Comparison of ENCODE assay signal across 25 cellular contexts in genomic region chr12:98909749-98910148, GRCh38.
DNase-seq lines count a peak whose midpoint lies in the region; ATAC-seq and TF ChIP-seq lines count a peak whose summit lies in the region.
"Had no signal": no experiment of that assay in that cellular context is flagged by ENCODE, and none has a peak within 500 bp of the region (broad histone marks: within the 10 kb centered on the region; RNA-seq: fewer than 3 reads in every experiment).

No MANE protein-coding gene starts in this region.

- H2BK5ac ChIP-seq in mesendoderm (ENCODE audit: low read length), result no peak overlapping the region

- ATAC-seq in WTC11, result peak; percentile 100
- ATAC-seq: activated CD8-positive, alpha-beta T cell treated with anti-CD3 and anti-CD28 coated beads, Interleukin-2, amount 10 ng/mL, durations not matched to agents 7 days and 5 days; gastroesophageal sphincter; left colon had no signal

- no peak for TF ChIP-seq POLR2A in Peyer's patch (IDR thresholded peaks at IDR 0.05)

- H3K27me3 Mint-ChIP-seq in WTC11 (ENCODE audit: low read depth), result peaks cover 6% of the 10 kb centered on the region
- H3K27me3 Mint-ChIP-seq: CD4-positive, alpha-beta T cell had no signal

- no peak overlapping the region for H3K4me3 Mint-ChIP-seq in WTC11
- H3K4me3 Mint-ChIP-seq: activated CD8-positive, alpha-beta T cell treated with anti-CD3 and anti-CD28 coated beads, Interleukin-2, amount 10 ng/mL, durations not matched to agents 7 days and 5 days; CD4-positive, alpha-beta T cell had no signal

- no peaks in the 10 kb centered on the region for H3K79me2 ChIP-seq in mesendoderm (ENCODE audit: control insufficient read depth, insufficient read depth, low read length)

- H3K9me3 ChIP-seq in Peyer's patch, result no peaks in the 10 kb centered on the region
- H3K9me3 ChIP-seq: gastroesophageal sphincter, right atrium auricular region had no signal

- no peaks in the 10 kb centered on the region for H3K79me1 ChIP-seq in mesendoderm (ENCODE audit: low read length)

- no peak overlapping the region for H3K18ac ChIP-seq in mesendoderm (ENCODE audit: low read length)

- TF ChIP-seq CTCF in WTC11 (IDR thresholded peaks at IDR 0.05) (no peak), Peyer's patch (IDR thresholded peaks at IDR 0.05) (no peak), GM13977 (IDR thresholded peaks at IDR 0.05; ENCODE audit: extremely low read depth, insufficient read depth, missing control alignments) (no peak)

- H3K27ac ChIP-seq in mesendoderm (ENCODE audit: low read depth, low read length) (no peak overlapping the region), Peyer's patch (no peak overlapping the region)
- H3K27ac ChIP-seq: 22Rv1, brain microvascular endothelial cell, coronary artery, gastroesophageal sphincter, right atrium auricular region had no signal

- H3K23ac ChIP-seq in mesendoderm (ENCODE audit: low read length), result no peak overlapping the region

- no peaks in the 10 kb centered on the region for H3K36me3 Mint-ChIP-seq in WTC11

- DNase-seq in DMS53 (lab: John Stamatoyannopoulos, UW) (peak; percentile 8), DMS53 treated with DMSO at 0.1 percent for 48 hours (lab: John Stamatoyannopoulos, UW; ENCODE audit: unreplicated experiment) (no peak), NCI-H1417 treated with DMSO at 0.1 percent for 48 hours (lab: John Stamatoyannopoulos, UW) (peak; percentile 27), WTC11 (ENCODE audit: low spot score) (peak; percentile 73), mesendoderm (peak; percentile 74), Peyer's patch (no peak), GM13977 (ENCODE audit: low spot score) (no peak)
- no peak for DNase-seq in activated CD4-positive, CD25-positive, alpha-beta regulatory T cell (lab: John Stamatoyannopoulos, UW)
- DNase-seq: activated CD4-positive, CD25-positive, alpha-beta regulatory T cell treated with anti-CD3 and anti-CD28 coated beads, Interleukin-2, amount 50 U/mL, for 72 hours; activated CD8-positive, alpha-beta T cell treated with anti-CD3 and anti-CD28 coated beads, Interleukin-2, amount 10 ng/mL, durations not matched to agents 7 days and 5 days; activated gamma-delta T cell treated with Interleukin-2 at 50 U/mL for 16 hours; brain microvascular endothelial cell; CD4-positive, alpha-beta T cell; GF-D8; left colon; mesenchymal stem cell; NCI-H1092; NCI-H446 treated with DMSO at 0.1 percent for 48 hours; stimulated activated CD4-positive, alpha-beta T cell treated with anti-CD3 and anti-CD28 coated beads, Interleukin-4, amount 100 ng/mL, for 24 hours; stimulated activated naive CD4-positive, alpha-beta T cell treated with Interleukin-2 at 50 U/mL for 16 hours; T1000 had no signal

- H3K27me3 ChIP-seq in mesendoderm (ENCODE audit: insufficient read depth, low read length, poor library complexity), result no peaks in the 10 kb centered on the region
- H3K27me3 ChIP-seq in Peyer's patch, result no peaks in the 10 kb centered on the region
- H3K27me3 ChIP-seq: brain microvascular endothelial cell, gastroesophageal sphincter, right atrium auricular region had no signal

- no peak overlapping the region for H3K4me2 ChIP-seq in mesendoderm (ENCODE audit: low read length)

- H3K4me3 ChIP-seq in mesendoderm (ENCODE audit: low read length) (no peak overlapping the region), Peyer's patch (no peak overlapping the region)
- H3K4me3 ChIP-seq: coronary artery, gastroesophageal sphincter, right atrium auricular region had no signal

- H4K8ac ChIP-seq in mesendoderm (ENCODE audit: low read depth, low read length), result no peak overlapping the region

- H3K9me3 Mint-ChIP-seq in WTC11, result no peaks in the 10 kb centered on the region
- H3K9me3 Mint-ChIP-seq: CD4-positive, alpha-beta T cell had no signal

- no peak overlapping the region for H2AK5ac ChIP-seq in mesendoderm (ENCODE audit: low read length)

- peaks cover 1% of the 10 kb centered on the region for H3K4me1 ChIP-seq in mesendoderm (ENCODE audit: control insufficient read depth, low read depth, low read length)
- no peaks in the 10 kb centered on the region for H3K4me1 ChIP-seq in Peyer's patch
- H3K4me1 ChIP-seq: gastroesophageal sphincter, right atrium auricular region had no signal

- no peak overlapping the region for H3K4ac ChIP-seq in mesendoderm (ENCODE audit: low read depth, low read length)

- H2BK15ac ChIP-seq in mesendoderm (replicated peaks; ENCODE audit: low read depth), result no peak overlapping the region

- no peak overlapping the region for H4K5ac ChIP-seq in mesendoderm (ENCODE audit: low read length)

- H3K9ac ChIP-seq in mesendoderm (ENCODE audit: low read length), result no peak overlapping the region

- WGBS in mesendoderm (ENCODE audit: extremely low coverage, insufficient coverage, low lambda C conversion rate), result no CpG with 5 or more reads among the region's 2 CpGs

- H2BK120ac ChIP-seq in mesendoderm (ENCODE audit: low read depth, low read length), result no peak overlapping the region

- peaks cover 10% of the 10 kb centered on the region for H3K4me1 Mint-ChIP-seq in WTC11

- H3K36me3 ChIP-seq in mesendoderm (ENCODE audit: control insufficient read depth, insufficient read depth, low read length) (no peaks in the 10 kb centered on the region), Peyer's patch (no peaks in the 10 kb centered on the region)
- H3K36me3 ChIP-seq: brain microvascular endothelial cell, gastroesophageal sphincter, right atrium auricular region had no signal

- H3K27ac Mint-ChIP-seq in WTC11, result no peak overlapping the region
- H3K27ac Mint-ChIP-seq: activated CD8-positive, alpha-beta T cell treated with anti-CD3 and anti-CD28 coated beads, Interleukin-2, amount 10 ng/mL, durations not matched to agents 7 days and 5 days; CD4-positive, alpha-beta T cell had no signal

- in situ Hi-C loops in GM13977 (cut with MboI; ENCODE audit: low pct_unique_long_range_greater_than_20kb, low sequenced_read_pairs, unreplicated experiment), result no loop called here

- no peak overlapping the region for H3K56ac ChIP-seq in mesendoderm (ENCODE audit: low read length)

- CTCF ChIA-PET in WTC11 (lab: Charles Lee), result interaction anchor here (0.9 to 1.4 kb wide), 2 partner anchors 13 to 89 kb away, joined by 3 to 6 read pairs; no protein-coding TSS in a partner anchor

- POLR2A ChIA-PET in WTC11 (lab: Charles Lee), result interaction anchor here (0.6 kb wide), 1 partner anchor 1348 kb away, joined by 7 read pairs; no protein-coding TSS in a partner anchor

TF ChIP-seq in WTC11, 78 proteins besides CTCF, POLR2A, EP300 and RAD21 (continues in another document):
- TF ChIP-seq MYBL2 (CRISPR knock-in tag; IDR thresholded peaks at IDR 0.05), result no peak
- TF ChIP-seq ZNF232 (CRISPR knock-in tag; IDR thresholded peaks at IDR 0.05), result no peak
- TF ChIP-seq NR3C1 (CRISPR knock-in tag; conservative IDR thresholded peaks at IDR 0.05; ENCODE audit: low read depth), result no peak
- TF ChIP-seq ZSCAN18 (CRISPR knock-in tag; IDR thresholded peaks at IDR 0.05), result no peak
- no peak for TF ChIP-seq PRRX2 (CRISPR knock-in tag; IDR thresholded peaks at IDR 0.05)
- TF ChIP-seq ZNF138 (CRISPR knock-in tag; conservative IDR thresholded peaks at IDR 0.05), result no peak
- no peak for TF ChIP-seq NFE2L1 (CRISPR knock-in tag; IDR thresholded peaks at IDR 0.05)
- no peak for TF ChIP-seq HMGA2 (CRISPR knock-in tag; IDR thresholded peaks at IDR 0.05)
- no peak for TF ChIP-seq GABPB1 (CRISPR knock-in tag; IDR thresholded peaks at IDR 0.05)
- no peak for TF ChIP-seq ARID4B (CRISPR knock-in tag; IDR thresholded peaks at IDR 0.05; ENCODE audit: borderline replicate concordance)
- TF ChIP-seq ATF3 (CRISPR knock-in tag; conservative IDR thresholded peaks at IDR 0.05), result no peak

Comparison
In these comparisons a context has a peak if more than half of its experiments do, and no peak if none do; other contexts are left out.
1. DNase-seq: peak in DMS53 (single experiment), NCI-H1417 treated with DMSO at 0.1 percent for 48 hours (single experiment), WTC11 (single experiment) and mesendoderm (single experiment); none in DMS53 treated with DMSO at 0.1 percent for 48 hours (single experiment), Peyer's patch (0 of 3), activated CD4-positive, CD25-positive, alpha-beta regulatory T cell (0 of 4) and GM13977 (single experiment).